Comparison of ENCODE assay signal across 32 cellular contexts in genomic region chr19:19297759-19298158, GRCh38. TPM values are rescaled to one million over a fixed set of nuclear protein-coding genes. Genes with fewer than 3 reads are reported as not detected.
DNase-seq lines count a peak whose midpoint lies in the region; ATAC-seq and TF ChIP-seq lines count a peak whose summit lies in the region.
"Had no signal": no experiment of that assay in that cellular context is flagged by ENCODE, and none has a peak within 500 bp of the region (broad histone marks: within the 10 kb centered on the region; RNA-seq: fewer than 3 reads in every experiment).

No MANE protein-coding gene starts in this region.

- no peaks in the 10 kb centered on the region for H3K4me1 Mint-ChIP-seq in activated naive CD8-positive, alpha-beta T cell (ENCODE audit: low read depth)
- H3K4me1 Mint-ChIP-seq in activated naive CD8-positive, alpha-beta T cell treated with anti-CD3 and anti-CD28 coated beads for 36 hours: no peaks in the 10 kb centered on the region
- H3K4me1 Mint-ChIP-seq in stimulated activated naive B cell treated with anti-CD40 and anti-IgM and Interleukin-4, amounts not matched to agents 10 μg/mL and 1 μg/mL and 100 μg/mL, for 72 hours: no peaks in the 10 kb centered on the region
- H3K4me1 Mint-ChIP-seq: activated CD4-positive, alpha-beta memory T cell treated with anti-CD3 and anti-CD28 coated beads, Interleukin-2, amount 10 ng/mL, durations not matched to agents 7 days and 5 days; activated naive CD8-positive, alpha-beta T cell treated with anti-CD3 and anti-CD28 coated beads, Interleukin-2, amount 10 ng/mL, durations not matched to agents 7 days and 5 days; activated T-helper 17 cell treated with anti-CD3 and anti-CD28 coated beads, Interleukin-2, amount 50 U/mL, for 72 hours had no signal

- H3K36me3 Mint-ChIP-seq in activated naive CD8-positive, alpha-beta T cell: peaks cover 6% of the 10 kb centered on the region
- H3K36me3 Mint-ChIP-seq in activated naive CD8-positive, alpha-beta T cell treated with anti-CD3 and anti-CD28 coated beads for 36 hours: peaks cover 33% of the 10 kb centered on the region
- H3K36me3 Mint-ChIP-seq in stimulated activated naive B cell treated with anti-CD40 and anti-IgM and Interleukin-4, amounts not matched to agents 10 μg/mL and 1 μg/mL and 100 μg/mL, for 72 hours: peaks cover 48 to 63% of the 10 kb centered on the region in 2 donors

- no peaks in the 10 kb centered on the region for H3K9me3 ChIP-seq in upper lobe of right lung
- H3K9me3 ChIP-seq: ascending aorta, upper lobe of left lung had no signal

- no peaks in the 10 kb centered on the region for H3K4me1 ChIP-seq in upper lobe of right lung
- H3K4me1 ChIP-seq: ascending aorta, HAP-1, parathyroid adenoma, upper lobe of left lung had no signal

- no peaks in the 10 kb centered on the region for H3K9me3 Mint-ChIP-seq in activated naive CD8-positive, alpha-beta T cell (ENCODE audit: low read depth)
- H3K9me3 Mint-ChIP-seq in activated naive CD8-positive, alpha-beta T cell treated with anti-CD3 and anti-CD28 coated beads for 36 hours: no peaks in the 10 kb centered on the region
- H3K9me3 Mint-ChIP-seq in stimulated activated naive B cell treated with anti-CD40 and anti-IgM and Interleukin-4, amounts not matched to agents 10 μg/mL and 1 μg/mL and 100 μg/mL, for 72 hours: no peaks in the 10 kb centered on the region
- H3K9me3 Mint-ChIP-seq: activated CD4-positive, alpha-beta memory T cell treated with anti-CD3 and anti-CD28 coated beads, Interleukin-2, amount 10 ng/mL, durations not matched to agents 7 days and 5 days; activated naive CD8-positive, alpha-beta T cell treated with anti-CD3 and anti-CD28 coated beads, Interleukin-2, amount 10 ng/mL, durations not matched to agents 7 days and 5 days; activated T-helper 17 cell treated with anti-CD3 and anti-CD28 coated beads, Interleukin-2, amount 50 U/mL, for 72 hours; T-helper 2 cell treated with Interferon-gamma antibody and Interleukin-4, amounts not matched to agents 5 μg/mL and 100 μg/mL, for 36 hours had no signal

- no peak for DNase-seq in activated naive CD8-positive, alpha-beta T cell treated with anti-CD3 and anti-CD28 coated beads for 36 hours
- DNase-seq in LNCaP clone FGC (ENCODE audit: low read depth) (peak; percentile 4), left cardiac atrium (no peak), upper lobe of right lung (no peak), HK-2 (ENCODE audit: unreplicated experiment) (no peak), SK-N-DZ (ENCODE audit: low spot score) (no peak)
- no peak for DNase-seq in stimulated activated naive B cell treated with anti-CD40 and anti-IgM and Interleukin-4, amounts not matched to agents 10 μg/mL and 1 μg/mL and 100 μg/mL, for 72 hours
- DNase-seq: activated CD4-positive, alpha-beta memory T cell treated with anti-CD3 and anti-CD28 coated beads, Interleukin-2, amount 10 ng/mL, durations not matched to agents 7 days and 5 days; activated CD4-positive, alpha-beta T cell treated with anti-CD3 and anti-CD28 coated beads for 1 hour; activated naive CD8-positive, alpha-beta T cell treated with anti-CD3 and anti-CD28 coated beads, Interleukin-2, amount 10 ng/mL, durations not matched to agents 7 days and 5 days; cortex of kidney; effector memory CD4-positive, alpha-beta T cell; islet precursor cell; Kasumi-1; NCI-H1436 treated with DMSO at 0.1 percent for 48 hours; NCI-H2081 treated with DMSO at 0.1 percent for 48 hours; NCI-H226; NCI-H526 treated with DMSO at 0.1 percent for 48 hours; NK-92 treated with Interleukin-12 subunit alpha and Interleukin-12 subunit beta, amount 100 ng/mL, for 24 hours; PC-3; SHP77; stimulated activated CD4-positive, alpha-beta T cell treated with anti-CD3 and anti-CD28 coated beads, Interleukin-4, amount 100 ng/mL, for 4 hours; upper lobe of left lung had no signal

- H3K4me3 ChIP-seq in LNCaP clone FGC (ENCODE audit: low read depth, low read length) (no peak overlapping the region), upper lobe of right lung (no peak overlapping the region)
- H3K4me3 ChIP-seq: ascending aorta, cardiac muscle cell, HAP-1, upper lobe of left lung had no signal

- no peak overlapping the region for H3K4me3 Mint-ChIP-seq in activated naive CD8-positive, alpha-beta T cell
- H3K4me3 Mint-ChIP-seq in activated naive CD8-positive, alpha-beta T cell treated with anti-CD3 and anti-CD28 coated beads for 36 hours: no peak overlapping the region
- no peak overlapping the region for H3K4me3 Mint-ChIP-seq in stimulated activated naive B cell treated with anti-CD40 and anti-IgM and Interleukin-4, amounts not matched to agents 10 μg/mL and 1 μg/mL and 100 μg/mL, for 72 hours
- H3K4me3 Mint-ChIP-seq: activated CD4-positive, alpha-beta memory T cell treated with anti-CD3 and anti-CD28 coated beads, Interleukin-2, amount 10 ng/mL, durations not matched to agents 7 days and 5 days; activated naive CD8-positive, alpha-beta T cell treated with anti-CD3 and anti-CD28 coated beads, Interleukin-2, amount 10 ng/mL, durations not matched to agents 7 days and 5 days; activated T-helper 17 cell treated with anti-CD3 and anti-CD28 coated beads, Interleukin-2, amount 50 U/mL, for 72 hours; T-helper 2 cell treated with Interferon-gamma antibody and Interleukin-4, amounts not matched to agents 5 μg/mL and 100 μg/mL, for 36 hours had no signal

- H3K36me3 ChIP-seq in upper lobe of right lung: peaks cover 74% of the 10 kb centered on the region

- intact Hi-C loops in left cardiac atrium (cut with DNase I) (no loop called here), upper lobe of right lung (cut with DNase I) (no loop called here)

- H3K27ac ChIP-seq in upper lobe of right lung: no peak overlapping the region
- H3K27ac ChIP-seq: ascending aorta, cardiac muscle cell, parathyroid adenoma, upper lobe of left lung had no signal

- H3K27me3 Mint-ChIP-seq in activated naive CD8-positive, alpha-beta T cell: no peaks in the 10 kb centered on the region
- no peaks in the 10 kb centered on the region for H3K27me3 Mint-ChIP-seq in activated naive CD8-positive, alpha-beta T cell treated with anti-CD3 and anti-CD28 coated beads for 36 hours
- no peaks in the 10 kb centered on the region for H3K27me3 Mint-ChIP-seq in stimulated activated naive B cell treated with anti-CD40 and anti-IgM and Interleukin-4, amounts not matched to agents 10 μg/mL and 1 μg/mL and 100 μg/mL, for 72 hours
- H3K27me3 Mint-ChIP-seq: activated CD4-positive, alpha-beta memory T cell treated with anti-CD3 and anti-CD28 coated beads, Interleukin-2, amount 10 ng/mL, durations not matched to agents 7 days and 5 days; activated naive CD8-positive, alpha-beta T cell treated with anti-CD3 and anti-CD28 coated beads, Interleukin-2, amount 10 ng/mL, durations not matched to agents 7 days and 5 days; activated T-helper 17 cell treated with anti-CD3 and anti-CD28 coated beads, Interleukin-2, amount 50 U/mL, for 72 hours had no signal

- H3K27ac Mint-ChIP-seq in activated naive CD8-positive, alpha-beta T cell: peak overlapping the region; percentile 50
- H3K27ac Mint-ChIP-seq in activated naive CD8-positive, alpha-beta T cell treated with anti-CD3 and anti-CD28 coated beads for 36 hours: no peak overlapping the region
- peak overlapping the region; percentile 9 for H3K27ac Mint-ChIP-seq in stimulated activated naive B cell treated with anti-CD40 and anti-IgM and Interleukin-4, amounts not matched to agents 10 μg/mL and 1 μg/mL and 100 μg/mL, for 72 hours
- H3K27ac Mint-ChIP-seq: activated CD4-positive, alpha-beta memory T cell treated with anti-CD3 and anti-CD28 coated beads, Interleukin-2, amount 10 ng/mL, durations not matched to agents 7 days and 5 days; activated naive CD8-positive, alpha-beta T cell treated with anti-CD3 and anti-CD28 coated beads, Interleukin-2, amount 10 ng/mL, durations not matched to agents 7 days and 5 days; activated T-helper 17 cell treated with anti-CD3 and anti-CD28 coated beads, Interleukin-2, amount 50 U/mL, for 72 hours; T-helper 2 cell treated with Interferon-gamma antibody and Interleukin-4, amounts not matched to agents 5 μg/mL and 100 μg/mL, for 36 hours had no signal

- TF ChIP-seq CTCF in LNCaP clone FGC (IDR thresholded peaks at IDR 0.05; ENCODE audit: control insufficient read depth, extremely low read depth, insufficient read depth): no peak
- no peak for TF ChIP-seq CTCF in upper lobe of right lung (IDR thresholded peaks at IDR 0.05)

- peak; percentile 27 to 30 for ATAC-seq in left cardiac atrium
- no peak for ATAC-seq in stimulated activated naive B cell treated with anti-CD40 and anti-IgM and Interleukin-4, amounts not matched to agents 10 μg/mL and 1 μg/mL and 100 μg/mL, for 72 hours (replicated peaks)
- no peak for ATAC-seq in upper lobe of right lung
- ATAC-seq: activated T-helper 17 cell treated with anti-CD3 and anti-CD28 coated beads, Interleukin-2, amount 50 U/mL, for 72 hours; PC-3; sciatic nerve had no signal

- no peaks in the 10 kb centered on the region for H3K27me3 ChIP-seq in upper lobe of right lung
- H3K27me3 ChIP-seq: ascending aorta, cardiac muscle cell, upper lobe of left lung had no signal

RNA-seq across cellular contexts. Expression of gene SUGP1, which starts 22.6 kb away (rescaled TPM):
- total RNA-seq in activated naive CD8-positive, alpha-beta T cell treated with anti-CD3 and anti-CD28 coated beads for 36 hours: 10 to 100 TPM; 58.2 to 59.4 TPM
- total RNA-seq in left cardiac atrium (10 to 100 TPM; 33.5 to 40.5 TPM), upper lobe of right lung (40.1 TPM)
- polyA plus RNA-seq in SK-N-DZ (2014; cell fraction: cytosol; rRNA removed): 32.4 and 41.2 TPM in 2 replicates
- 144 and 159 TPM in 2 replicates for polyA plus RNA-seq in SK-N-DZ (2014; cell fraction: nucleus; rRNA removed)

RNA-seq across cellular contexts. Expression of gene MAU2, which starts 22.9 kb away (rescaled TPM):
- 10 to 100 TPM; 39.5 to 39.9 TPM for total RNA-seq in activated naive CD8-positive, alpha-beta T cell treated with anti-CD3 and anti-CD28 coated beads for 36 hours
- 10 to 100 TPM; 26.2 to 35.5 TPM for total RNA-seq in left cardiac atrium
- total RNA-seq in upper lobe of right lung: 60.5 TPM
- 24.8 and 30.3 TPM in 2 replicates for polyA plus RNA-seq in SK-N-DZ (2014; cell fraction: cytosol; rRNA removed)
- 51.3 and 91.0 TPM in 2 replicates for polyA plus RNA-seq in SK-N-DZ (2014; cell fraction: nucleus; rRNA removed)

RNA-seq across cellular contexts. Expression of gene TM6SF2, which starts 24.7 kb away (rescaled TPM):
- total RNA-seq in activated naive CD8-positive, alpha-beta T cell treated with anti-CD3 and anti-CD28 coated beads for 36 hours: not detected
- total RNA-seq in left cardiac atrium (1 to 10 TPM in 1 of 2 donors, under 1 TPM in 1; 0.59 to 1.4 TPM), upper lobe of right lung (1.4 TPM)
- polyA plus RNA-seq in SK-N-DZ (2014; cell fraction: cytosol; rRNA removed): 1.8 and 2.3 TPM in 2 replicates
- polyA plus RNA-seq in SK-N-DZ (2014; cell fraction: nucleus; rRNA removed): 5.1 and 6.0 TPM in 2 replicates
- total RNA-seq: activated CD4-positive, alpha-beta memory T cell treated with anti-CD3 and anti-CD28 coated beads, Interleukin-2, amount 10 ng/mL, durations not matched to agents 7 days and 5 days; activated naive CD8-positive, alpha-beta T cell treated with anti-CD3 and anti-CD28 coated beads, Interleukin-2, amount 10 ng/mL, durations not matched to agents 7 days and 5 days; activated T-helper 17 cell treated with anti-CD3 and anti-CD28 coated beads, Interleukin-2, amount 50 U/mL, for 72 hours; epithelial cell of proximal tubule; PC-3 had no signal

Comparison
In these comparisons a context has a peak if more than half of its experiments do, and no peak if none do; other contexts are left out.
1. ATAC-seq: peak in left cardiac atrium (2 of 2); none in stimulated activated naive B cell treated with anti-CD40 and anti-IgM and Interleukin-4, amounts not matched to agents 10 μg/mL and 1 μg/mL and 100 μg/mL, for 72 hours (0 of 2) and upper lobe of right lung (single experiment).